27 cellular contexts compared by ENCODE assay signal in genomic region chr2:60725466-60725865, GRCh38.
"Had no signal": no experiment of that assay in that cellular context is flagged by ENCODE, and none has a peak within 500 bp of the region (broad histone marks: within the 10 kb centered on the region; RNA-seq: fewer than 3 reads in every experiment).

No MANE protein-coding gene starts in this region.

- H3K4me1 ChIP-seq: stomach, suprapubic skin, testis, thyroid gland, tibial artery, tibial nerve, transverse colon, upper lobe of left lung, upper lobe of right lung, uterus, vagina had no signal

- FAIRE-seq: urothelium cell line had no signal

- DNase-seq: stimulated activated CD4-positive, alpha-beta T cell treated with anti-CD3 and anti-CD28 coated beads, Interleukin-2, amount 100 ng/mL, for 48 hours; stimulated activated CD4-positive, alpha-beta T cell treated with anti-CD3 and anti-CD28 coated beads, Interleukin-4, amount 100 ng/mL, for 1 hour; stimulated activated CD4-positive, alpha-beta T cell treated with anti-CD3 and anti-CD28 coated beads, Interleukin-4, amount 100 ng/mL, for 24 hours; stimulated activated CD4-positive, alpha-beta T cell treated with anti-CD3 and anti-CD28 coated beads, Interleukin-4, amount 100 ng/mL, for 4 hours; stimulated activated CD8-positive, alpha-beta memory T cell treated with anti-CD3 and anti-CD28 coated beads, Interleukin-4, amount 100 ng/mL, for 48 hours; stimulated activated naive B cell treated with anti-CD40 and anti-IgM and Interleukin-4, amounts not matched to agents 10 μg/mL and 1 μg/mL and 100 μg/mL, for 72 hours; stimulated activated naive CD4-positive, alpha-beta T cell; stimulated activated naive CD4-positive, alpha-beta T cell treated with Interleukin-2 at 50 U/mL for 16 hours; stimulated activated naive CD8-positive, alpha-beta T cell treated with anti-CD3 and anti-CD28 coated beads, Interleukin-15, amount 100 ng/mL, for 72 hours; stimulated activated naive CD8-positive, alpha-beta T cell treated with anti-CD3 and anti-CD28 coated beads, Interleukin-15, Interleukin-2, amounts not matched to agents 100 U/mL and 50 U/mL, for 24 hours; stomach; substantia nigra; testis; thyroid gland; tibial artery; transverse colon; trophoblast cell; upper lobe of left lung; upper lobe of right lung; uterus had no signal

- H3K27ac ChIP-seq: stomach, suprapubic skin, testis, thoracic aorta, thyroid gland, tibial artery, tibial nerve, transverse colon, upper lobe of left lung, upper lobe of right lung, uterus, vagina had no signal

- ATAC-seq: stimulated activated effector memory CD8-positive, alpha-beta T cell treated with anti-CD3 and anti-CD28 coated beads, Interleukin-12 subunit alpha, Interleukin-12 subunit beta, amount 100 ng/mL, for 72 hours; stimulated activated memory B cell treated with anti-CD40 and anti-IgM and Interleukin-4, amounts not matched to agents 10 μg/mL and 1 μg/mL and 100 μg/mL, for 72 hours; stimulated activated naive B cell treated with anti-CD40 and anti-IgM and Interleukin-4, amounts not matched to agents 10 μg/mL and 1 μg/mL and 100 μg/mL, for 72 hours; stimulated activated naive CD8-positive, alpha-beta T cell treated with anti-CD3 and anti-CD28 coated beads, Interleukin-15, amount 100 ng/mL, for 72 hours; stimulated activated naive CD8-positive, alpha-beta T cell treated with anti-CD3 and anti-CD28 coated beads, Interleukin-15, Interleukin-2, amounts not matched to agents 100 U/mL and 50 U/mL, for 24 hours; upper lobe of right lung had no signal

- H3K4me3 ChIP-seq: stomach, suprapubic skin, testis, thoracic aorta, thyroid gland, tibial artery, tibial nerve, transverse colon, upper lobe of left lung, upper lobe of right lung, uterus, vagina had no signal

- H3K9me3 ChIP-seq: suprapubic skin, testis, thoracic aorta, thyroid gland, upper lobe of right lung, uterus, vagina had no signal
